In genomic region chr16:89193021-89193575, GRCh38 we compare ENCODE assay signal across 8 cellular contexts. TPM values are rescaled to one million over a fixed set of nuclear protein-coding genes. Genes with fewer than 3 reads are reported as not detected.
A peak's percentile ranks its signal among the peaks of the same experiment; 100 is the strongest.
DNase-seq lines count a peak whose midpoint lies in the region; TF ChIP-seq lines count a peak whose summit lies in the region.

No MANE protein-coding gene starts in this region.

- peak overlapping the region; percentile 96 for H3K4me2 ChIP-seq in hepatocyte

- TF ChIP-seq POLR2A in transverse colon (IDR thresholded peaks at IDR 0.05) (no peak), tibial nerve (IDR thresholded peaks at IDR 0.05) (no peak)

- H3K27me3 ChIP-seq in hepatocyte (no peaks in the 10 kb centered on the region), transverse colon (peaks cover 23% of the 10 kb centered on the region), tibial nerve (peaks cover 0 to 6% of the 10 kb centered on the region in 2 donors)

- H3K4me3 ChIP-seq in hepatocyte (no peak overlapping the region), transverse colon (no peak overlapping the region), tibial nerve (peak overlapping the region in 1 of 4 donors; percentile 44)

- TF ChIP-seq CTCF in hepatocyte (IDR thresholded peaks at IDR 0.05; ENCODE audit: poor library complexity) (no peak), transverse colon (IDR thresholded peaks at IDR 0.05) (no peak), tibial nerve (IDR thresholded peaks at IDR 0.05) (no peak)

- in situ Hi-C loops in transverse colon (cut with MboI; ENCODE audit: low pct_ligation_motif_present in 1 of 4, low pct_unique_long_range_greater_than_20kb in 1 of 4, low sequenced_read_pairs in 3 of 4) = no loop called here

- H3K27ac ChIP-seq in hepatocyte (no peak overlapping the region), transverse colon (no peak overlapping the region), tibial nerve (no peak overlapping the region)

- peaks cover 6% of the 10 kb centered on the region for H3K4me1 ChIP-seq in hepatocyte (ENCODE audit: insufficient read depth)
- H3K4me1 ChIP-seq in transverse colon = peaks cover 0 to 9% (median 5%) of the 10 kb centered on the region in 4 donors
- peaks cover 0 to 17% (median 8%) of the 10 kb centered on the region in 4 donors for H3K4me1 ChIP-seq in tibial nerve

- H3K9me3 ChIP-seq in hepatocyte (ENCODE audit: low read depth) = no peaks in the 10 kb centered on the region
- no peaks in the 10 kb centered on the region for H3K9me3 ChIP-seq in transverse colon
- no peaks in the 10 kb centered on the region for H3K9me3 ChIP-seq in tibial nerve

- H3K36me3 ChIP-seq in hepatocyte (replicated peaks; ENCODE audit: insufficient read depth, low read depth) (no peaks in the 10 kb centered on the region), transverse colon (no peaks in the 10 kb centered on the region), tibial nerve (no peaks in the 10 kb centered on the region)

- DNase-seq in ELF-1 (ENCODE audit: low read depth, low spot score) (peak; percentile 88), LoVo (ENCODE audit: low spot score) (peak; percentile 50), hepatocyte (ENCODE audit: low spot score) (peak; percentile 49), transverse colon (peak; percentile 63), tibial nerve (ENCODE audit: low spot score in 2 of 2) (no peak), superior temporal gyrus (ENCODE audit: extremely low spot score) (no peak), mesenteric fat pad (ENCODE audit: low spot score) (no peak)
- peak; percentile 88 for DNase-seq in activated CD8-positive, alpha-beta memory T cell treated with anti-CD3 and anti-CD28 coated beads, Interleukin-2, amount 50 U/mL, for 48 hours

- WGBS in hepatocyte (ENCODE audit: low lambda C conversion rate, missing lambda C conversion rate) = 28% methylated on average over 15 of the region's 34 CpGs
- WGBS in transverse colon (ENCODE audit: low coverage in 1 of 2), 2 donors = 11% methylated on average over 14 of the region's 34 CpGs; no CpG with 5 or more reads in 1 of the 2 donors
- WGBS in tibial nerve, 2 donors = 13 to 14% methylated on average over 27 to 34 of the region's 34 CpGs

- no peaks in the 10 kb centered on the region for H3K9me2 ChIP-seq in hepatocyte (replicated peaks; ENCODE audit: insufficient read depth)

- no peak overlapping the region for H2AFZ ChIP-seq in hepatocyte

- TF ChIP-seq EP300 in transverse colon (IDR thresholded peaks at IDR 0.05; ENCODE audit: low read depth) (no peak), tibial nerve (IDR thresholded peaks at IDR 0.05) (no peak)

- intact Hi-C loops in transverse colon (cut with DNase I; ENCODE audit: low total_unique reads) = no loop called here

- H3K79me2 ChIP-seq in hepatocyte = no peaks in the 10 kb centered on the region

- H4K20me1 ChIP-seq in hepatocyte (ENCODE audit: insufficient read depth, poor library complexity, severe bottlenecking) = no peaks in the 10 kb centered on the region

RNA-seq across cellular contexts. Expression of gene SLC22A31, which starts 7.2 kb away (rescaled TPM):
- total RNA-seq in hepatocyte = 1.6 and 2.2 TPM in 2 replicates
- polyA plus RNA-seq in hepatocyte = 1.4 and 12.1 TPM in 2 replicates
- 1 to 10 TPM in 1 of 4 donors, not detected in 3; 1.3 TPM for total RNA-seq in transverse colon
- total RNA-seq in tibial nerve = 1 to 10 TPM in 2 of 4 donors, not detected in 2; 1.4 to 3.3 TPM
- total RNA-seq in mesenteric fat pad = 0.35 TPM

RNA-seq across cellular contexts. Expression of gene CDH15, which starts 21.6 kb away (rescaled TPM):
- total RNA-seq in hepatocyte (0.13 TPM in 1 of 2 replicates, not detected in the other), transverse colon (not detected), tibial nerve (1 to 10 TPM in 2 of 4 donors, under 1 TPM in 2; 0.84 to 8.1 (median 1.9) TPM), mesenteric fat pad (not detected)
- polyA plus RNA-seq in hepatocyte = 0.12 and 0.47 TPM in 2 replicates

RNA-seq across cellular contexts. Expression of gene ZNF778, which starts 24.4 kb away (rescaled TPM):
- 2.9 and 6.4 TPM in 2 replicates for total RNA-seq in hepatocyte
- 1.3 and 3.6 TPM in 2 replicates for polyA plus RNA-seq in hepatocyte
- 10 to 100 TPM in 3 of 4 donors, 1 to 10 TPM in 1; 9.3 to 89.0 (median 13.4) TPM for total RNA-seq in transverse colon
- total RNA-seq in tibial nerve = 10 to 100 TPM; 11.2 to 26.0 (median 16.2) TPM
- total RNA-seq in mesenteric fat pad = 11.7 TPM

Comparison
In these comparisons a context has a peak if more than half of its experiments do, and no peak if none do; other contexts are left out.
1. DNase-seq: peak in ELF-1 (single experiment), LoVo (single experiment), activated CD8-positive, alpha-beta memory T cell treated with anti-CD3 and anti-CD28 coated beads, Interleukin-2, amount 50 U/mL, for 48 hours (single experiment), hepatocyte (single experiment) and transverse colon (single experiment); none in tibial nerve (0 of 2), superior temporal gyrus (single experiment) and mesenteric fat pad (single experiment).